Comparison of ENCODE assay signal across 8 cellular contexts in genomic region chr2:135948642-135949355, GRCh38. TPM values are rescaled to one million over a fixed set of nuclear protein-coding genes. Genes with fewer than 3 reads are reported as not detected.
DNase-seq lines count a peak whose midpoint lies in the region; ATAC-seq lines count a peak whose summit lies in the region.

No MANE protein-coding gene starts in this region.

- no peak overlapping the region for H3K27ac ChIP-seq in naive thymus-derived CD4-positive, alpha-beta T cell (ENCODE audit: low read depth, low read length)

- peaks cover 2 to 14% of the 10 kb centered on the region in 2 donors for H3K4me1 ChIP-seq in naive thymus-derived CD4-positive, alpha-beta T cell (ENCODE audit: control insufficient read depth in 2 of 2, insufficient read depth in 2 of 2, low read length in 2 of 2)

- no peaks in the 10 kb centered on the region for H3K36me3 ChIP-seq in naive thymus-derived CD4-positive, alpha-beta T cell (ENCODE audit: control insufficient read depth in 2 of 3, insufficient read depth in 3 of 3, low read length in 3 of 3)

- ATAC-seq in GM21367 (IDR thresholded peaks at IDR 0.05; ENCODE audit: unreplicated experiment), result peak; percentile 57
- ATAC-seq in activated naive CD8-positive, alpha-beta T cell treated with anti-CD3 and anti-CD28 coated beads, Interleukin-2, amount 10 ng/mL, durations not matched to agents 7 days and 5 days (ENCODE audit: low read depth), result peak; percentile 47
- peak; percentile 61 for ATAC-seq in naive thymus-derived CD4-positive, alpha-beta T cell

- H3K4me3 Mint-ChIP-seq in IgD-negative memory B cell, result peak overlapping the region in 1 of 4 donors; percentile 75
- no peak overlapping the region for H3K4me3 Mint-ChIP-seq in activated naive CD8-positive, alpha-beta T cell treated with anti-CD3 and anti-CD28 coated beads, Interleukin-2, amount 10 ng/mL, durations not matched to agents 7 days and 5 days
- H3K4me3 Mint-ChIP-seq in naive thymus-derived CD4-positive, alpha-beta T cell, result peak overlapping the region in 2 of 10 donors; percentile 16 to 40

- peaks cover 14% of the 10 kb centered on the region for H3K36me3 Mint-ChIP-seq in IgD-negative memory B cell
- H3K36me3 Mint-ChIP-seq in activated naive CD8-positive, alpha-beta T cell treated with anti-CD3 and anti-CD28 coated beads, Interleukin-2, amount 10 ng/mL, durations not matched to agents 7 days and 5 days, result peaks cover 53% of the 10 kb centered on the region
- H3K36me3 Mint-ChIP-seq in naive thymus-derived CD4-positive, alpha-beta T cell, result peaks cover 5 to 53% (median 44%) of the 10 kb centered on the region in 5 donors

- no peaks in the 10 kb centered on the region for H3K27me3 Mint-ChIP-seq in IgD-negative memory B cell
- no peaks in the 10 kb centered on the region for H3K27me3 Mint-ChIP-seq in activated naive CD8-positive, alpha-beta T cell treated with anti-CD3 and anti-CD28 coated beads, Interleukin-2, amount 10 ng/mL, durations not matched to agents 7 days and 5 days
- no peaks in the 10 kb centered on the region for H3K27me3 Mint-ChIP-seq in naive thymus-derived CD4-positive, alpha-beta T cell

- POLR2A ChIA-PET in activated naive CD8-positive, alpha-beta T cell treated with anti-CD3 and anti-CD28 coated beads, Interleukin-2, amount 10 ng/mL, durations not matched to agents 7 days and 5 days (lab: Charles Lee), result interaction anchor here (0.7 kb wide), 1 partner anchor 166 kb away, joined by 3 read pairs; no protein-coding TSS in a partner anchor
- POLR2A ChIA-PET in naive thymus-derived CD4-positive, alpha-beta T cell (lab: Charles Lee), result interaction anchor here (0.7 to 1.0 kb wide), 2 partner anchors 29 to 379 kb away, joined by 3 read pairs; no protein-coding TSS in a partner anchor

- intact Hi-C loops in naive thymus-derived CD4-positive, alpha-beta T cell (cut with micrococcal nuclease), result loop anchor here in 1 of 2 donors (2.0 kb wide), 1 partner anchor 14 kb away; no protein-coding TSS in a partner anchor

- H3K27ac Mint-ChIP-seq in IgD-negative memory B cell, result peak overlapping the region in 2 of 3 donors; percentile 22 to 90
- peak overlapping the region; percentile 19 for H3K27ac Mint-ChIP-seq in activated naive CD8-positive, alpha-beta T cell treated with anti-CD3 and anti-CD28 coated beads, Interleukin-2, amount 10 ng/mL, durations not matched to agents 7 days and 5 days
- peak overlapping the region in 3 of 9 donors; percentile 69 to 95 (median 94) for H3K27ac Mint-ChIP-seq in naive thymus-derived CD4-positive, alpha-beta T cell

- no peaks in the 10 kb centered on the region for H3K27me3 ChIP-seq in naive thymus-derived CD4-positive, alpha-beta T cell (ENCODE audit: control insufficient read depth in 2 of 2, insufficient read depth in 2 of 2, low read length in 2 of 2)

- no peaks in the 10 kb centered on the region for H3K9me3 ChIP-seq in naive thymus-derived CD4-positive, alpha-beta T cell (ENCODE audit: control insufficient read depth in 2 of 3, low read length in 3 of 3)

- no peak overlapping the region for H3K4me3 ChIP-seq in naive thymus-derived CD4-positive, alpha-beta T cell (ENCODE audit: low read length)

- peaks cover 20 to 36% (median 27%) of the 10 kb centered on the region in 3 donors for H3K4me1 Mint-ChIP-seq in IgD-negative memory B cell
- H3K4me1 Mint-ChIP-seq in activated naive CD8-positive, alpha-beta T cell treated with anti-CD3 and anti-CD28 coated beads, Interleukin-2, amount 10 ng/mL, durations not matched to agents 7 days and 5 days, result peaks cover 22% of the 10 kb centered on the region
- H3K4me1 Mint-ChIP-seq in naive thymus-derived CD4-positive, alpha-beta T cell, result peaks cover 19 to 66% (median 59%) of the 10 kb centered on the region in 7 donors

- no peaks in the 10 kb centered on the region for H3K9me3 Mint-ChIP-seq in IgD-negative memory B cell
- no peaks in the 10 kb centered on the region for H3K9me3 Mint-ChIP-seq in activated naive CD8-positive, alpha-beta T cell treated with anti-CD3 and anti-CD28 coated beads, Interleukin-2, amount 10 ng/mL, durations not matched to agents 7 days and 5 days
- peaks cover 0 to 8% (median 0%) of the 10 kb centered on the region in 11 donors for H3K9me3 Mint-ChIP-seq in naive thymus-derived CD4-positive, alpha-beta T cell

- DNase-seq in CD1c-positive myeloid dendritic cell (ENCODE audit: extremely low spot score), result peak; percentile 21
- no peak for DNase-seq in activated naive CD8-positive, alpha-beta T cell treated with anti-CD3 and anti-CD28 coated beads, Interleukin-2, amount 10 ng/mL, durations not matched to agents 7 days and 5 days
- DNase-seq in naive thymus-derived CD4-positive, alpha-beta T cell, result no peak
- no peak for DNase-seq in NCI-H1417 treated with DMSO at 0.1 percent for 48 hours (lab: John Stamatoyannopoulos, UW)
- no peak for DNase-seq in DMS153 (lab: John Stamatoyannopoulos, UW)
- no peak for DNase-seq in DMS153 treated with DMSO at 0.1 percent for 48 hours (lab: John Stamatoyannopoulos, UW; ENCODE audit: unreplicated experiment)

- CTCF ChIA-PET in naive thymus-derived CD4-positive, alpha-beta T cell (lab: Charles Lee), result interaction anchor here (0.7 to 1.7 kb wide), 2 partner anchors 11 to 400 kb away, joined by 4 to 5 read pairs; no protein-coding TSS in a partner anchor

RNA-seq across cellular contexts. Expression of gene DARS1, which starts 36.6 kb away (rescaled TPM):
- polyA plus RNA-seq in IgD-negative memory B cell, result 117 TPM
- total RNA-seq in activated naive CD8-positive, alpha-beta T cell treated with anti-CD3 and anti-CD28 coated beads, Interleukin-2, amount 10 ng/mL, durations not matched to agents 7 days and 5 days, result 100 to 1,000 TPM; 117 to 118 TPM
- total RNA-seq in naive thymus-derived CD4-positive, alpha-beta T cell, result 100 to 1,000 TPM in 1 of 5 experiments, 10 to 100 TPM in 4; 45.3 to 140 (median 63.4) TPM
- polyA plus RNA-seq in naive thymus-derived CD4-positive, alpha-beta T cell, result 100 to 1,000 TPM; 102 to 124 TPM
